In genomic region chr5:178273665-178274541, GRCh38 we compare ENCODE assay signal across 1 cellular context.
TF ChIP-seq lines count a peak whose summit lies in the region.

No MANE protein-coding gene starts in this region.

TF ChIP-seq in HEK293, 187 proteins besides CTCF, POLR2A, EP300 and RAD21:
- TF ChIP-seq PRDM10 (tag by site-specific recombination; IDR thresholded peaks at IDR 0.05): 0 out of 2 replicates have a peak, but pooled peaks have one; percentile 16
- TF ChIP-seq KLF9 (tag by site-specific recombination; IDR thresholded peaks at IDR 0.05; ENCODE audit: low read depth): peak; percentile 21; the same call in 1 of the 2 replicates
- no peak for TF ChIP-seq ZNF558 (tag by site-specific recombination; IDR thresholded peaks at IDR 0.05)
- no peak for TF ChIP-seq SCRT2 (tag by site-specific recombination; IDR thresholded peaks at IDR 0.05)
- TF ChIP-seq ZNF146 (tag by site-specific recombination; IDR thresholded peaks at IDR 0.05): no peak
- TF ChIP-seq ZBTB20 (tag by site-specific recombination; IDR thresholded peaks at IDR 0.05): no peak
- peak; percentile 26; the same call in 1 of the 2 replicates for TF ChIP-seq REST (tag by site-specific recombination; IDR thresholded peaks at IDR 0.05)
